17 cellular contexts compared by ENCODE assay signal in the genomic region with DNA sequence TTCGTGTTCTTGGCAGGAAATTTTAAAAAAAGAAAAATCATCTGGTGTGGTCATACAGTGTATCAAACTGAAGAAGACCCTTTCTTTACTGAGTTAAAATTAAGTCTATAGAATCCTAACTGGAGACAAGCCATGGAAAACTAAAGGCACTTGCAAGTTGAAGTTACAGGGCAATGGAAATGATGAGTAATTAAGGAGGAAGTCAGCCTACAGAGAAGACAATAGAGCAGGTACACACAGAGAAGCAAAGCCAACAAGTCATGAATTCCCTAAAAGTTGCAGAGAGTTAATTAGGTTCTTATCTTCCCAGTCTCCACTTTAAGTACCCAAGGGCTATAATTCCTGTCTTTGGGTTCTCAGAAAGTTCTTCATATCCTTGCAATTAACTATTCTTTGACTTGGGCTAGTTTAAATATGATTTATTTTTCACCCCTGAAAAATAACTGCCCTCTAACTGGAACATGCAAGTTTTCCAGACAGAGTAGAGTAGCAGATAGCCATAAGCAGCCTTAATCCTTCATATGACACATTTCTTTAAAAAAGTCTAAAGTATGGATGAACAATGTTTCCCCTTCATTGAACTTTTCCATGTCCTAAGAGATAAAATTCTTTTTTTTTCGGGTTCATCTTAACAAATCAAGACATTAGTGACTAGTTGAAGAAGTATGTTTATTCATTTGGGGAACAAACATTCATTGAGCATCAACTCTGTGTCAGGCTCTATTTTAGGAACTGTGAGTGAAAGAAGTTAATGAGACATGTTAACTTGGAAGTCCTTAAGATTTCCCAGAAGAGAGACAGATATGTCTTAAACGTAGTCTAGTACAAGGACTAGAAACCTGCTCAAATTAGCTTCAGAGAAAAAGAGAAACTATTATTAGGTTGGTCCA. TPM values are rescaled to one million over a fixed set of nuclear protein-coding genes. Genes with fewer than 3 reads are reported as not detected.
DNase-seq lines count a peak whose midpoint lies in the region; ATAC-seq lines count a peak whose summit lies in the region.
"Had no signal": no experiment of that assay in that cellular context is flagged by ENCODE, and none has a peak within 500 bp of the region (broad histone marks: within the 10 kb centered on the region; RNA-seq: fewer than 3 reads in every experiment).

No MANE protein-coding gene starts in this region.

- ATAC-seq in activated CD4-positive, alpha-beta T cell treated with anti-CD3 and anti-CD28 coated beads for 36 hours: no peak
- ATAC-seq in esophagus mucosa: no peak
- ATAC-seq: natural killer cell had no signal

- no peaks in the 10 kb centered on the region for H3K36me3 Mint-ChIP-seq in activated CD4-positive, alpha-beta T cell treated with anti-CD3 and anti-CD28 coated beads, Interleukin-2, amount 10 ng/mL, durations not matched to agents 24 days and 14 days (ENCODE audit: low read depth)
- no peaks in the 10 kb centered on the region for H3K36me3 Mint-ChIP-seq in activated CD4-positive, alpha-beta T cell treated with anti-CD3 and anti-CD28 coated beads for 36 hours (ENCODE audit: low read depth)
- H3K36me3 Mint-ChIP-seq: activated naive CD4-positive, alpha-beta T cell treated with anti-CD3 and anti-CD28 coated beads, Interleukin-2, amount 50 U/mL, for 24 hours; natural killer cell had no signal

- intact Hi-C loops in activated CD4-positive, alpha-beta T cell treated with anti-CD3 and anti-CD28 coated beads, Interleukin-2, amount 10 ng/mL, durations not matched to agents 24 days and 14 days (cut with micrococcal nuclease): no loop called here
- intact Hi-C loops in activated CD4-positive, alpha-beta T cell treated with anti-CD3 and anti-CD28 coated beads for 36 hours (cut with DNase I, micrococcal nuclease): no loop called here

- H3K4me3 Mint-ChIP-seq in activated CD4-positive, alpha-beta T cell treated with anti-CD3 and anti-CD28 coated beads, Interleukin-2, amount 10 ng/mL, durations not matched to agents 24 days and 14 days: no peak overlapping the region
- no peak overlapping the region for H3K4me3 Mint-ChIP-seq in activated CD4-positive, alpha-beta T cell treated with anti-CD3 and anti-CD28 coated beads for 36 hours
- H3K4me3 Mint-ChIP-seq: activated naive CD4-positive, alpha-beta T cell treated with anti-CD3 and anti-CD28 coated beads, Interleukin-2, amount 50 U/mL, for 24 hours; dendritic cell treated with granulocyte-macrophage colony-stimulating factor and Interleukin-4, amounts not matched to agents 40 ng/mL and 50 ng/mL, for 4 days; natural killer cell had no signal

- peaks cover 36% of the 10 kb centered on the region for H3K4me1 Mint-ChIP-seq in activated CD4-positive, alpha-beta T cell treated with anti-CD3 and anti-CD28 coated beads, Interleukin-2, amount 10 ng/mL, durations not matched to agents 24 days and 14 days
- H3K4me1 Mint-ChIP-seq in activated CD4-positive, alpha-beta T cell treated with anti-CD3 and anti-CD28 coated beads for 36 hours: peaks cover 23% of the 10 kb centered on the region
- H3K4me1 Mint-ChIP-seq: natural killer cell had no signal

- H3K27me3 Mint-ChIP-seq in activated CD4-positive, alpha-beta T cell treated with anti-CD3 and anti-CD28 coated beads, Interleukin-2, amount 10 ng/mL, durations not matched to agents 24 days and 14 days: peaks cover 16% of the 10 kb centered on the region
- peaks cover 40% of the 10 kb centered on the region for H3K27me3 Mint-ChIP-seq in activated CD4-positive, alpha-beta T cell treated with anti-CD3 and anti-CD28 coated beads for 36 hours

- no peaks in the 10 kb centered on the region for H3K9me3 Mint-ChIP-seq in activated CD4-positive, alpha-beta T cell treated with anti-CD3 and anti-CD28 coated beads, Interleukin-2, amount 10 ng/mL, durations not matched to agents 24 days and 14 days
- no peaks in the 10 kb centered on the region for H3K9me3 Mint-ChIP-seq in activated CD4-positive, alpha-beta T cell treated with anti-CD3 and anti-CD28 coated beads for 36 hours (ENCODE audit: low read depth)
- H3K9me3 Mint-ChIP-seq: activated naive CD4-positive, alpha-beta T cell treated with anti-CD3 and anti-CD28 coated beads, Interleukin-2, amount 50 U/mL, for 24 hours; dendritic cell treated with granulocyte-macrophage colony-stimulating factor and Interleukin-4, amounts not matched to agents 40 ng/mL and 50 ng/mL, for 4 days had no signal

- POLR2A ChIA-PET in activated CD4-positive, alpha-beta T cell treated with anti-CD3 and anti-CD28 coated beads for 36 hours (lab: Charles Lee): no interaction called here

- peak overlapping the region; percentile 9 for H3K27ac Mint-ChIP-seq in activated CD4-positive, alpha-beta T cell treated with anti-CD3 and anti-CD28 coated beads, Interleukin-2, amount 10 ng/mL, durations not matched to agents 24 days and 14 days
- H3K27ac Mint-ChIP-seq in activated CD4-positive, alpha-beta T cell treated with anti-CD3 and anti-CD28 coated beads for 36 hours: no peak overlapping the region
- H3K27ac Mint-ChIP-seq: activated naive CD4-positive, alpha-beta T cell treated with anti-CD3 and anti-CD28 coated beads, Interleukin-2, amount 50 U/mL, for 24 hours; dendritic cell treated with granulocyte-macrophage colony-stimulating factor and Interleukin-4, amounts not matched to agents 40 ng/mL and 50 ng/mL, for 4 days; natural killer cell; progenitor cell of endocrine pancreas had no signal

- CTCF ChIA-PET in activated CD4-positive, alpha-beta T cell treated with anti-CD3 and anti-CD28 coated beads for 36 hours (lab: Charles Lee): interaction anchor here (1.6 kb wide), 1 partner anchor 35 kb away, joined by 4 read pairs; no protein-coding TSS in a partner anchor

- DNase-seq in activated CD4-positive, alpha-beta T cell treated with anti-CD3 and anti-CD28 coated beads, Interleukin-2, amount 10 ng/mL, durations not matched to agents 24 days and 14 days: no peak
- DNase-seq in activated CD4-positive, alpha-beta T cell treated with anti-CD3 and anti-CD28 coated beads for 36 hours: no peak
- peak; percentile 34 for DNase-seq in RKO (ENCODE audit: low spot score)
- DNase-seq in foreskin melanocyte: peak; percentile 74
- DNase-seq in superior temporal gyrus (ENCODE audit: extremely low spot score): peak; percentile 6
- DNase-seq in GDM1 (lab: John Stamatoyannopoulos, UW): no peak
- DNase-seq in MV-4-11 (lab: John Stamatoyannopoulos, UW): no peak
- DNase-seq: 8988T; natural killer cell; NCI-H1436 treated with DMSO at 0.1 percent for 48 hours; NCI-H82; Peyer's patch; stimulated activated CD8-positive, alpha-beta memory T cell treated with anti-CD3 and anti-CD28 coated beads, Interleukin-4, amount 100 ng/mL, for 48 hours had no signal

RNA-seq across cellular contexts. Expression of a gene that starts 5.2 kb away (rescaled TPM):
- 3.5 and 3.9 TPM in 2 replicates for total RNA-seq in activated CD4-positive, alpha-beta T cell treated with anti-CD3 and anti-CD28 coated beads, Interleukin-2, amount 10 ng/mL, durations not matched to agents 24 days and 14 days
- total RNA-seq in activated CD4-positive, alpha-beta T cell treated with anti-CD3 and anti-CD28 coated beads for 36 hours: under 1 TPM; 0.61 to 0.71 TPM
- 31.3 TPM for total RNA-seq in esophagus mucosa

Comparison
In these comparisons a context has a peak if more than half of its experiments do, and no peak if none do; other contexts are left out.
1. DNase-seq: peak in RKO (single experiment), foreskin melanocyte (single experiment) and superior temporal gyrus (single experiment); none in activated CD4-positive, alpha-beta T cell treated with anti-CD3 and anti-CD28 coated beads, Interleukin-2, amount 10 ng/mL, durations not matched to agents 24 days and 14 days (single experiment), activated CD4-positive, alpha-beta T cell treated with anti-CD3 and anti-CD28 coated beads for 36 hours (single experiment), GDM1 (single experiment) and MV-4-11 (single experiment).